17 cellular contexts compared by ENCODE assay signal in the genomic region with DNA sequence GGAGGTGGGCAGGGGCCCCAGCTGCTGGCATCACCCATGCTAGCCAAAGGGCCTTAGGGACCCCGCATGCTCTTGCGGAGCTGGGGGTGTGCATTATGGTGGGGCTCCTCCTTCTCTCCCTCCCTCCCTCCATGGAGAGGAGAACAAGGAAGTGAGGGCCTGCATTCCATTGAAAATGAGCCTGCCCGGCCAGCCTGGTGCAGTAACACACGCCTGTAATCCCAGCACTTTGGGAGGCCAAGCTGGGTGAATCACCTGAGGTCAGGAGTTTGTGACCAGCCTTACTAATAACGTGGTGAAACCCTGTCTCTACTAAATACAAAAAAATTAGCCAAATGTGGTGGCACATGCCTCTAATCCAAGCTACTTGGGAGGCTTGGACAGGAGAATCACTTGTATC. TPM values are rescaled to one million over a fixed set of nuclear protein-coding genes. Genes with fewer than 3 reads are reported as not detected.
DNase-seq lines count a peak whose midpoint lies in the region; ATAC-seq and TF ChIP-seq lines count a peak whose summit lies in the region.
"Had no signal": no experiment of that assay in that cellular context is flagged by ENCODE, and none has a peak within 500 bp of the region (broad histone marks: within the 10 kb centered on the region; RNA-seq: fewer than 3 reads in every experiment).

No MANE protein-coding gene starts in this region.

- H3K27me3 Mint-ChIP-seq in Calu3 (ENCODE audit: unreplicated experiment) (no peaks in the 10 kb centered on the region), nephron progenitor cell (ENCODE audit: low read depth, poor library complexity) (no peaks in the 10 kb centered on the region)

- ATAC-seq in GM21717 (IDR thresholded peaks at IDR 0.05; ENCODE audit: unreplicated experiment) = no peak
- ATAC-seq: HepG2 had no signal

- H3K27me3 ChIP-seq in MG63 = no peaks in the 10 kb centered on the region
- H3K27me3 ChIP-seq: SJCRH30 had no signal

- CTCF ChIA-PET in Calu3 (lab: Charles Lee) = interaction anchor here (0.6 to 1.5 kb wide), 6 partner anchors 31 to 222 kb away, joined by 3 to 4 read pairs (median 4); no protein-coding TSS in a partner anchor

- intact Hi-C loops in Calu3 (cut with micrococcal nuclease; ENCODE audit: unreplicated experiment) = no loop called here

- peaks cover 8% of the 10 kb centered on the region for H3K36me3 ChIP-seq in MG63
- H3K36me3 ChIP-seq: SJCRH30 had no signal

- no peak for TF ChIP-seq CTCF in Calu3 (IDR thresholded peaks at IDR 0.05; ENCODE audit: unreplicated experiment)
- no peak for TF ChIP-seq CTCF in nephron progenitor cell (IDR thresholded peaks at IDR 0.05)

- H3K9me3 Mint-ChIP-seq in Calu3 (ENCODE audit: low read depth, unreplicated experiment) = no peaks in the 10 kb centered on the region
- H3K9me3 Mint-ChIP-seq in nephron progenitor cell = no peaks in the 10 kb centered on the region

- no TSS peak for BruUV-seq in Calu3 (replicated peaks; lab: Mats Ljungman, UMichigan)

- H3K27ac Mint-ChIP-seq in Calu3 (ENCODE audit: unreplicated experiment) (peak overlapping the region; percentile 40), nephron progenitor cell (no peak overlapping the region)

- no peaks in the 10 kb centered on the region for H3K9me3 ChIP-seq in MG63
- H3K9me3 ChIP-seq: Caco-2, SJCRH30 had no signal

- H3K36me3 Mint-ChIP-seq in Calu3 (ENCODE audit: insufficient read depth, unreplicated experiment) (peaks cover 19% of the 10 kb centered on the region), nephron progenitor cell (ENCODE audit: low read depth) (peaks cover 25% of the 10 kb centered on the region)

- peaks cover 32% of the 10 kb centered on the region for H3K4me1 Mint-ChIP-seq in Calu3 (ENCODE audit: low read depth, unreplicated experiment)
- H3K4me1 Mint-ChIP-seq in nephron progenitor cell = peaks cover 21% of the 10 kb centered on the region

- DNase-seq in Calu3 (peak; percentile 67), HT1080 (ENCODE audit: low read depth) (peak; percentile 26), astrocyte of the hippocampus (ENCODE audit: low read depth, low spot score) (peak; percentile 29), iris pigment epithelial cell (ENCODE audit: low read depth) (peak; percentile 32), nephron progenitor cell (no peak), GOT3 (lab: John Stamatoyannopoulos, UW) (no peak), MG63 (no peak)
- DNase-seq: Caco-2, DMS79, GF-D8, Karpas-422, NCI-H1417, NCI-H1930, NCI-H510A, SJCRH30 had no signal

- H3K4me3 Mint-ChIP-seq in Calu3 (ENCODE audit: low read depth, unreplicated experiment) (no peak overlapping the region), nephron progenitor cell (no peak overlapping the region)

- no peak overlapping the region for H3K4me3 ChIP-seq in MG63
- H3K4me3 ChIP-seq: SJCRH30 had no signal

RNA-seq across cellular contexts. Expression of a gene that starts 22.4 kb away (rescaled TPM):
- total RNA-seq in Calu3 (2022) = 28.8 and 35.9 TPM in 2 replicates
- 11.2 and 12.0 TPM in 2 replicates for total RNA-seq in HT1080 (2014; rRNA removed; shearing (Covaris generic))
- 16.5 and 17.4 TPM in 2 replicates for polyA plus RNA-seq in HT1080 (2015; cell fraction: cytosol; rRNA removed)
- polyA plus RNA-seq in HT1080 (2015; cell fraction: nucleus; rRNA removed) = 7.0 and 7.4 TPM in 2 replicates
- 9.1 and 10.0 TPM in 2 replicates for total RNA-seq in MG63 (2014; rRNA removed; shearing (Covaris generic); ENCODE audit: low replicate concordance)

RNA-seq across cellular contexts. Expression of a gene that starts 22.6 kb away (rescaled TPM):
- total RNA-seq in Calu3 (2022) = 69.2 and 77.9 TPM in 2 replicates
- 32.9 and 35.9 TPM in 2 replicates for total RNA-seq in HT1080 (2014; rRNA removed; shearing (Covaris generic))
- polyA plus RNA-seq in HT1080 (2015; cell fraction: cytosol; rRNA removed) = 22.3 and 22.8 TPM in 2 replicates
- polyA plus RNA-seq in HT1080 (2015; cell fraction: nucleus; rRNA removed) = 76.2 and 80.1 TPM in 2 replicates
- 19.7 and 24.3 TPM in 2 replicates for total RNA-seq in MG63 (2014; rRNA removed; shearing (Covaris generic); ENCODE audit: low replicate concordance)

RNA-seq across cellular contexts. Expression of a gene that starts 36.0 kb away (rescaled TPM):
- total RNA-seq in Calu3 (2022) = 68.0 and 69.9 TPM in 2 replicates
- 37.4 and 48.8 TPM in 2 replicates for total RNA-seq in HT1080 (2014; rRNA removed; shearing (Covaris generic))
- 38.0 and 44.6 TPM in 2 replicates for polyA plus RNA-seq in HT1080 (2015; cell fraction: cytosol; rRNA removed)
- polyA plus RNA-seq in HT1080 (2015; cell fraction: nucleus; rRNA removed) = 44.4 and 45.3 TPM in 2 replicates
- total RNA-seq in MG63 (2014; rRNA removed; shearing (Covaris generic); ENCODE audit: low replicate concordance) = 23.1 and 25.0 TPM in 2 replicates

Comparison
In these comparisons a context has a peak if more than half of its experiments do, and no peak if none do; other contexts are left out.
1. DNase-seq: peak in Calu3 (single experiment), HT1080 (single experiment), astrocyte of the hippocampus (single experiment) and iris pigment epithelial cell (single experiment); none in nephron progenitor cell (single experiment), GOT3 (single experiment) and MG63 (single experiment).